Comparison of ENCODE assay signal across 1 cellular context in genomic region chr16:2934450-2934849, GRCh38.
TF ChIP-seq lines count a peak whose summit lies in the region.

No MANE protein-coding gene starts in this region.

TF ChIP-seq in GM12878, 131 proteins besides CTCF, POLR2A, EP300 and RAD21:
- TF ChIP-seq SMAD1 (IDR thresholded peaks at IDR 0.05; ENCODE audit: low read depth, partially characterized antibody) = no peak
- TF ChIP-seq ZBTB4 (CRISPR knock-in tag; IDR thresholded peaks at IDR 0.05) = no peak
